Comparison of ENCODE assay signal across 1 cellular context in the genomic region with DNA sequence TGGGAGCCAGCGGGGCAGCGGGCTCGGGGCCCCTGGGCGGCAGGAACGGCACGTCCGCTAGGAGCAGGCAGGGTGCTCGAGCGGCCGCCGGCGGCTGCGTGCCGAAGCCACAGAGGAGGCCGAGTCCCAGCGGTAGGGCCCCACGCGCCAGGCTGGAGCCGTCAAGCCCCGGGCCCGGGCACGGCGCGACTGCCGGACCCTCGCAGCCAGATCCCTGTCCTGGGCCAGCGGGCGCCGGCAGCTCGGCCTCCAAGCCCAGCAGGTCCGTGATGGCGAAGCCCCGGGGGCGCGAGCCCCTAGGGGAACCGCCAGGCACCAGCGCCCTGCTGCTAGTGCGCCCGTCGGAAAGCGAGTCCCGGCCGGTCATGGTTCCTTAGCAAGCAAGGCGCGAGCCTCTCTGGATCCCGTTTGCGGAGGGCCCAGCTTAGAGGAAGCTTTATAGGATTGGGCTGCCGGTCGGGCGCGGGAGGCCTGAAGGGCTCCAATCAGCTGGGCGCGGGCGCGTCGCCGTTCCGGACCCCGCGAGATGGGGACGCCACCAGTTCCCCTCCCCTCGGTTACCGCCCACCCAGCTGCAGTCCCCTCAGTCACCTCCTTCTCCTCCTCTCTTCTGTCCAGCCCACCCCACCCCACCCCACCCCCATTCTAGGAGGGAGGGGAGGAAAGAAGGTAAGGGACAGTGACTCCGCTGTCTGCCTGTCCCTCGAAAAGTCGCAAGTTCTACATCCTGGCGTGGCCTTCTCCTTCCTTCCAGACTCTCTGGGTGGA.
A peak's percentile ranks its signal among the peaks of the same experiment; 100 is the strongest.
TF ChIP-seq lines count a peak whose summit lies in the region.

Gene VSX1 (minus strand): TSS at position 412 of the 768 bp plus-strand sequence. CDS start 45 bp downstream, at position 367.

TF ChIP-seq in HepG2, 621 proteins besides CTCF, POLR2A, EP300 and RAD21:
- TF ChIP-seq GABPA (IDR thresholded peaks at IDR 0.05; ENCODE audit: low read depth, low read length) (0 out of 2 replicates have a peak, but pooled peaks have one; percentile 0), GABPA (CRISPR knock-in tag; IDR thresholded peaks at IDR 0.05; ENCODE audit: low read depth) (no peak), HMGXB3 (CRISPR knock-in tag; IDR thresholded peaks at IDR 0.05; ENCODE audit: borderline replicate concordance) (no peak)
